In the genomic region with DNA sequence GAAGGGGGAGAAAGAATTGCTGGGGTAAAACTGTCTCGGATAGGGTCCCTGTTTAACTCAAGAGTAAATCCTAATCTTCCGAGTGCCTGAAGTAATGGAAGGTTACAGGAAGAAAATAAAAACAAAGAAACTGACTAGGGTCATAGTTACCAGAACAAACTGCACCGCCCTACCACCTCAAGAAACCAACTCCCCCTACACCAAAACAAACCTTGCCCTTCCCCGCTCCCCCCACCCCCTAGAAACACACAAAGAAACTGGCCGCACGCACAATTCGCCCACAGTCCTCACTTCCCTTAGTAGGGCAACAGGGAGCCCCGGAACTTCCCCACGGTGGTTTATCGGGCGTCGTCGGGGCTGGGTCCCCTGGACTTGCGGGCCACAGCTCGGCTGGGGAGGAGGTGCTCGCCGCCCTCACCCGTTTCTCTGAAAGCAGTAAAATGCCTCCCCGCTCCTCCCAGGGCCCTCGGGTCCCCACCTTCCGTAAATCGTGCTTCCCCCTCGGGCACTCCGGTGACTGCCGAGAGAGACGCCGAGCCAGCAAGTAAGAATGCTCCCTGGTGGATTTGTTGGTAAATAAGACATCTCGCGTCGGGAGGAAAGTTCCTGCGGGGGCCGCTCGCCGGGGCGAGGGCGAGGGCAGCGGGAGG, we compare ENCODE assay signal across 8 cellular contexts. TPM values are rescaled to one million over a fixed set of nuclear protein-coding genes. Genes with fewer than 3 reads are reported as not detected.
DNase-seq lines count a peak whose midpoint lies in the region; ATAC-seq and TF ChIP-seq lines count a peak whose summit lies in the region.

No MANE protein-coding gene starts in this region.

- peaks cover 0 to 10% (median 0%) of the 10 kb centered on the region in 4 donors for H3K4me1 ChIP-seq in liver (ENCODE audit: control insufficient read depth in 4 of 4, insufficient read depth in 4 of 4, low read length in 3 of 4)

- H3K27me3 Mint-ChIP-seq in T-cell = no peaks in the 10 kb centered on the region
- peaks cover 7% of the 10 kb centered on the region for H3K27me3 Mint-ChIP-seq in brain

- TF ChIP-seq CTCF in HL-60 (IDR thresholded peaks at IDR 0.05; ENCODE audit: insufficient read depth, low read length) (no peak), brain (conservative IDR thresholded peaks at IDR 0.05) (no peak), liver (IDR thresholded peaks at IDR 0.05; ENCODE audit: low read depth, low read length, missing input control) (no peak)

- POLR2A ChIA-PET in T-cell (lab: Charles Lee) = interaction anchor here in 1 of 2 donors (0.8 kb wide), 1 partner anchor 30 kb away, joined by 4 read pairs; no protein-coding TSS in a partner anchor

- H3K4me3 Mint-ChIP-seq in T-cell (peak overlapping the region; percentile 88 to 98 (median 92)), brain (peak overlapping the region; percentile 94 to 100 (median 98))

- CTCF ChIA-PET in T-cell (lab: Charles Lee) = interaction anchor here in 1 of 2 donors (1.3 kb wide), 1 partner anchor 52 kb away, joined by 7 read pairs; no protein-coding TSS in a partner anchor

- H3K36me3 Mint-ChIP-seq in T-cell = no peaks in the 10 kb centered on the region
- peaks cover 4% of the 10 kb centered on the region for H3K36me3 Mint-ChIP-seq in brain

- H3K27ac ChIP-seq in HL-60 (replicated peaks) (peak overlapping the region; percentile 93), liver (ENCODE audit: low read depth in 1 of 2, low read length in 2 of 2) (peak overlapping the region; percentile 87 to 97)

- no peaks in the 10 kb centered on the region for H3K9me3 ChIP-seq in liver (ENCODE audit: control insufficient read depth in 4 of 4, low read length in 3 of 4)

- TF ChIP-seq RAD21 in liver (IDR thresholded peaks at IDR 0.05) = no peak

- H3K36me3 ChIP-seq in liver (ENCODE audit: control insufficient read depth in 4 of 4, insufficient read depth in 3 of 4, low read depth in 1 of 4, low read length in 3 of 4) = no peaks in the 10 kb centered on the region

- H3K27me3 ChIP-seq in HL-60 (ENCODE audit: insufficient read depth, poor library complexity, severe bottlenecking) (no peaks in the 10 kb centered on the region), liver (ENCODE audit: control insufficient read depth in 4 of 4, insufficient read depth in 4 of 4, low read length in 3 of 4) (no peaks in the 10 kb centered on the region)

- H3K9ac ChIP-seq in liver (ENCODE audit: low read depth in 1 of 2, low read length in 2 of 2) = peak overlapping the region; percentile 75 to 87

- H3K9me3 Mint-ChIP-seq in T-cell = no peaks in the 10 kb centered on the region
- peaks cover 0 to 6% (median 0%) of the 10 kb centered on the region in 5 experiments for H3K9me3 Mint-ChIP-seq in brain

- H3K4me1 Mint-ChIP-seq in T-cell (peaks cover 49 to 64% (median 59%) of the 10 kb centered on the region in 3 donors), brain (peaks cover 57% of the 10 kb centered on the region)

- 13% methylated on average over 37 of the region's 37 CpGs for WGBS in liver

- DNase-seq in CD1c-positive myeloid dendritic cell (ENCODE audit: extremely low spot score) (peak; percentile 91), HL-60 (ENCODE audit: low read depth in 1 of 2, low spot score in 1 of 2) (peak in 1 of 2 experiments; percentile 68), T-cell (peak in 23 of 34 experiments; percentile 38 to 76 (median 57)), T1000 (lab: John Stamatoyannopoulos, UW) (no peak)
- peak; percentile 8 for DNase-seq in stimulated activated CD8-positive, alpha-beta memory T cell treated with anti-CD3 and anti-CD28 coated beads, Interleukin-12 subunit alpha, Interleukin-12 subunit beta, amount 100 ng/mL, for 24 hours (ENCODE audit: extremely low read depth)

- H3K4me3 ChIP-seq in HL-60 (replicated peaks; ENCODE audit: insufficient read depth, low read length) (peak overlapping the region; percentile 77), liver (ENCODE audit: low read depth in 1 of 3, low read length in 3 of 3) (peak overlapping the region; percentile 72 to 96 (median 92))

- peak overlapping the region; percentile 89 to 94 for H3K27ac Mint-ChIP-seq in T-cell
- H3K27ac Mint-ChIP-seq in brain = peak overlapping the region; percentile 79 to 98 (median 92)

- ATAC-seq in GM19324 (IDR thresholded peaks at IDR 0.05; ENCODE audit: low FRiP score, unreplicated experiment) = peak; percentile 20
- ATAC-seq in T-cell (replicated peaks in 1 of 4) = peak; percentile 10 to 34 (median 26)

TF ChIP-seq in liver, 16 proteins besides CTCF, POLR2A, EP300 and RAD21:
- no peak for TF ChIP-seq NR2F2 (IDR thresholded peaks at IDR 0.05)
- TF ChIP-seq RXRA (IDR thresholded peaks at IDR 0.05) = no peak
- no peak for TF ChIP-seq GABPA (IDR thresholded peaks at IDR 0.05 in 1 of 2, conservative IDR thresholded peaks at IDR 0.05 in 1 of 2)
- no peak for TF ChIP-seq SP1 (IDR thresholded peaks at IDR 0.05)
- no peak for TF ChIP-seq TAF1 (conservative IDR thresholded peaks at IDR 0.05)
- TF ChIP-seq, protein P1, sequence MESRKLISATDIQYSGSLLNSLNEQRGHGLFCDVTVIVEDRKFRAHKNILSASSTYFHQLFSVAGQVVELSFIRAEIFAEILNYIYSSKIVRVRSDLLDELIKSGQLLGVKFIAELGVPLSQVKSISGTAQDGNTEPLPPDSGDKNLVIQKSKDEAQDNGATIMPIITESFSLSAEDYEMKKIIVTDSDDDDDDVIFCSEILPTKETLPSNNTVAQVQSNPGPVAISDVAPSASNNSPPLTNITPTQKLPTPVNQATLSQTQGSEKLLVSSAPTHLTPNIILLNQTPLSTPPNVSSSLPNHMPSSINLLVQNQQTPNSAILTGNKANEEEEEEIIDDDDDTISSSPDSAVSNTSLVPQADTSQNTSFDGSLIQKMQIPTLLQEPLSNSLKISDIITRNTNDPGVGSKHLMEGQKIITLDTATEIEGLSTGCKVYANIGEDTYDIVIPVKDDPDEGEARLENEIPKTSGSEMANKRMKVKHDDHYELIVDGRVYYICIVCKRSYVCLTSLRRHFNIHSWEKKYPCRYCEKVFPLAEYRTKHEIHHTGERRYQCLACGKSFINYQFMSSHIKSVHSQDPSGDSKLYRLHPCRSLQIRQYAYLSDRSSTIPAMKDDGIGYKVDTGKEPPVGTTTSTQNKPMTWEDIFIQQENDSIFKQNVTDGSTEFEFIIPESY (IDR thresholded peaks at IDR 0.05) = no peak
- no peak for TF ChIP-seq FOXA2 (IDR thresholded peaks at IDR 0.05)
- TF ChIP-seq, protein P2, sequence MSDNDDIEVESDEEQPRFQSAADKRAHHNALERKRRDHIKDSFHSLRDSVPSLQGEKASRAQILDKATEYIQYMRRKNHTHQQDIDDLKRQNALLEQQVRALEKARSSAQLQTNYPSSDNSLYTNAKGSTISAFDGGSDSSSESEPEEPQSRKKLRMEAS (IDR thresholded peaks at IDR 0.05) = no peak
- TF ChIP-seq, protein P3, sequence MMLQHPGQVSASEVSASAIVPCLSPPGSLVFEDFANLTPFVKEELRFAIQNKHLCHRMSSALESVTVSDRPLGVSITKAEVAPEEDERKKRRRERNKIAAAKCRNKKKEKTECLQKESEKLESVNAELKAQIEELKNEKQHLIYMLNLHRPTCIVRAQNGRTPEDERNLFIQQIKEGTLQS (IDR thresholded peaks at IDR 0.05) = no peak
- no peak for TF ChIP-seq HNF4A (conservative IDR thresholded peaks at IDR 0.05)
- TF ChIP-seq EGR1 (IDR thresholded peaks at IDR 0.05; ENCODE audit: low read depth in 2 of 2) = no peak
- TF ChIP-seq, protein P4, sequence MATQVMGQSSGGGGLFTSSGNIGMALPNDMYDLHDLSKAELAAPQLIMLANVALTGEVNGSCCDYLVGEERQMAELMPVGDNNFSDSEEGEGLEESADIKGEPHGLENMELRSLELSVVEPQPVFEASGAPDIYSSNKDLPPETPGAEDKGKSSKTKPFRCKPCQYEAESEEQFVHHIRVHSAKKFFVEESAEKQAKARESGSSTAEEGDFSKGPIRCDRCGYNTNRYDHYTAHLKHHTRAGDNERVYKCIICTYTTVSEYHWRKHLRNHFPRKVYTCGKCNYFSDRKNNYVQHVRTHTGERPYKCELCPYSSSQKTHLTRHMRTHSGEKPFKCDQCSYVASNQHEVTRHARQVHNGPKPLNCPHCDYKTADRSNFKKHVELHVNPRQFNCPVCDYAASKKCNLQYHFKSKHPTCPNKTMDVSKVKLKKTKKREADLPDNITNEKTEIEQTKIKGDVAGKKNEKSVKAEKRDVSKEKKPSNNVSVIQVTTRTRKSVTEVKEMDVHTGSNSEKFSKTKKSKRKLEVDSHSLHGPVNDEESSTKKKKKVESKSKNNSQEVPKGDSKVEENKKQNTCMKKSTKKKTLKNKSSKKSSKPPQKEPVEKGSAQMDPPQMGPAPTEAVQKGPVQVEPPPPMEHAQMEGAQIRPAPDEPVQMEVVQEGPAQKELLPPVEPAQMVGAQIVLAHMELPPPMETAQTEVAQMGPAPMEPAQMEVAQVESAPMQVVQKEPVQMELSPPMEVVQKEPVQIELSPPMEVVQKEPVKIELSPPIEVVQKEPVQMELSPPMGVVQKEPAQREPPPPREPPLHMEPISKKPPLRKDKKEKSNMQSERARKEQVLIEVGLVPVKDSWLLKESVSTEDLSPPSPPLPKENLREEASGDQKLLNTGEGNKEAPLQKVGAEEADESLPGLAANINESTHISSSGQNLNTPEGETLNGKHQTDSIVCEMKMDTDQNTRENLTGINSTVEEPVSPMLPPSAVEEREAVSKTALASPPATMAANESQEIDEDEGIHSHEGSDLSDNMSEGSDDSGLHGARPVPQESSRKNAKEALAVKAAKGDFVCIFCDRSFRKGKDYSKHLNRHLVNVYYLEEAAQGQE (IDR thresholded peaks at IDR 0.05) = no peak
- no peak for TF ChIP-seq JUND (IDR thresholded peaks at IDR 0.05)
- TF ChIP-seq HNF4G (IDR thresholded peaks at IDR 0.05) = no peak
- no peak for TF ChIP-seq YY1 (IDR thresholded peaks at IDR 0.05)
- no peak for TF ChIP-seq FOXA1 (IDR thresholded peaks at IDR 0.05)

RNA-seq across cellular contexts. Expression of a gene that starts 2.4 kb away (rescaled TPM):
- total RNA-seq in T-cell = 10 to 100 TPM; 70.3 to 93.2 (median 85.0) TPM
- 118 TPM for polyA plus RNA-seq in brain (ENCODE audit: insufficient read depth, low read depth, low replicate concordance)
- 10 to 100 TPM in 1 of 2 donors, 1 to 10 TPM in 1; 3.9 to 10.3 TPM for total RNA-seq in liver
- 1 to 10 TPM; 2.3 to 5.8 TPM for polyA plus RNA-seq in liver

Comparison
In these comparisons a context has a peak if more than half of its experiments do, and no peak if none do; other contexts are left out.
1. RNA of a gene that starts 2.4 kb away (total RNA-seq): 70.3 to 93.2 TPM in T-cell; 3.9 to 10.3 TPM in liver; every median in the first group is over 4 times any median in the second.